Comparison of ENCODE assay signal across 8 cellular contexts in the genomic region with DNA sequence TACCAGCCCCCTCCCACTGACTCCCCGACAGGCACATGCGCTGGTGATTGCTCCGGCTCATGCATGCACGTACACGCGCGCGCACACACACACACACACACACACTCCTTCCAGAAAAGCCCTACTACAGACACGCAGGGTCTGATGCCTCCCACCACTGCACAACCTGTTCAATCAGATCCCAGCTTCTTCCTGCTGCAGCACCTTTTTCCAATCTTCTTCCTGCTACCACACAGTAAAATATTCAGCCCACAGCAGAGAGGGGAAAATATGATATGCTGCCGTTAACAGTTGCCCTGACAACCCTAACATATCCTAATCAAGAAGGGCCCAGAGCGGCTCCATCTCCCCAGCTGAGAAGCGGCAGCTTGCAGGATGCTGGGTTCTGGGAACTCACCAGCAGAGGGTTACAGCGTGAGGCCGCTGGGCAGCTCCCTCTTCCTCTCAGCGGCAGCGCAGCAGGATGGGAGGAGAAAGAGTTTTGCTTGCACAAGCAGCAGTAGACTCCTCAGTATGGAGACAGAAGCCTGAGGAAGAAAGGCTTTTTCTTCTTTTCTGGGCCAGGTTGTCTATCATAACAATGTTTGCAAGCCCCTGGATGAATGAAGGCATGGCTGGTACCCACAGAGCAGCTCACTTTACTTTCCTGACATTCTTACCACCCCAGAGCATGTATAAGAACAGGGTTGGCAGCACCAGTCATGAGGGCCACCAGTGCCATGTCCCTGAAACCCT. TPM values are rescaled to one million over a fixed set of nuclear protein-coding genes. Genes with fewer than 3 reads are reported as not detected.
DNase-seq lines count a peak whose midpoint lies in the region; ATAC-seq, FAIRE-seq and TF ChIP-seq lines count a peak whose summit lies in the region.

No MANE protein-coding gene starts in this region.

- intact Hi-C loops in endothelial cell of umbilical vein (cut with micrococcal nuclease), result no loop called here
- intact Hi-C loops in thyroid gland (cut with DNase I), result no loop called here

- no peaks in the 10 kb centered on the region for H3K9me1 ChIP-seq in endothelial cell of umbilical vein (replicated peaks; ENCODE audit: control insufficient read depth, extremely low read depth, insufficient read depth, low read length)

- H3K27me3 ChIP-seq in endothelial cell of umbilical vein (ENCODE audit: control insufficient read depth in 2 of 2, insufficient read depth in 2 of 2, low read length in 2 of 2) (peaks cover 7 to 14% of the 10 kb centered on the region in 2 experiments), thyroid gland (no peaks in the 10 kb centered on the region)

- no peak overlapping the region for H3K9ac ChIP-seq in endothelial cell of umbilical vein (replicated peaks; ENCODE audit: extremely low read depth, insufficient read depth, low read length)

- POLR2A ChIA-PET in WTC11 (lab: Charles Lee) (interaction anchor here (1.4 to 1.8 kb wide), 2 partner anchors 24 to 236 kb away, joined by 3 to 8 read pairs; partner anchors contain the start of genes BCLAF1 and MAP7), endothelial cell of umbilical vein (lab: Charles Lee) (no interaction called here)

- DNase-seq in D341Med (ENCODE audit: low spot score) (peak; percentile 48), KBM-7 (peak; percentile 85), WTC11 (ENCODE audit: low spot score) (peak; percentile 72), endothelial cell of umbilical vein (ENCODE audit: low read depth, low spot score) (peak; percentile 29), midbrain (lab: John Stamatoyannopoulos, UW) (peak; percentile 84), thyroid gland (peak; percentile 51 to 58), HTR-8/SVneo (ENCODE audit: insufficient read length, low spot score) (no peak), NCI-H226 (no peak)

- H3K4me2 ChIP-seq in endothelial cell of umbilical vein (ENCODE audit: insufficient read depth, low read length), result no peak overlapping the region

- H2AFZ ChIP-seq in endothelial cell of umbilical vein (ENCODE audit: low read depth, low read length), result no peak overlapping the region

- no peaks in the 10 kb centered on the region for H3K79me2 ChIP-seq in endothelial cell of umbilical vein (ENCODE audit: control insufficient read depth, insufficient read depth, low read length)

- CTCF ChIA-PET in WTC11 (lab: Charles Lee), result interaction anchor here (0.6 to 4.9 kb wide), 19 partner anchors 8 to 401 kb away, joined by 3 to 70 read pairs (median 4); partner anchors contain the start of gene MAP7
- CTCF ChIA-PET in endothelial cell of umbilical vein (lab: Charles Lee), result interaction anchor here (0.6 to 2.4 kb wide), 9 partner anchors 15 to 487 kb away, joined by 3 to 9 read pairs (median 3); partner anchors contain the start of genes MAP3K5 and MAP7

- peak overlapping the region; percentile 42; the same call in 1 of the 2 replicates for H3K27ac Mint-ChIP-seq in WTC11

- no peaks in the 10 kb centered on the region for H3K9me3 Mint-ChIP-seq in WTC11

- H3K9me3 ChIP-seq in endothelial cell of umbilical vein (replicated peaks; ENCODE audit: control insufficient read depth, insufficient read depth, low read length) (no peaks in the 10 kb centered on the region), thyroid gland (no peaks in the 10 kb centered on the region)

- peaks cover 60% of the 10 kb centered on the region for H3K4me1 Mint-ChIP-seq in WTC11

- no TSS peak for BruUV-seq in endothelial cell of umbilical vein (replicated peaks; lab: Mats Ljungman, UMichigan)

- H3K4me1 ChIP-seq in endothelial cell of umbilical vein (ENCODE audit: control insufficient read depth, extremely low read depth, insufficient read depth, low read length), result no peaks in the 10 kb centered on the region
- H3K4me1 ChIP-seq in thyroid gland, result peaks cover 25 to 26% of the 10 kb centered on the region in 2 donors

- in situ Hi-C loops in KBM-7 (cut with MboI; ENCODE audit: low pct_unique_long_range_greater_than_20kb, low sequenced_read_pairs), result no loop called here

- H3K27me3 Mint-ChIP-seq in WTC11 (ENCODE audit: low read depth), result no peaks in the 10 kb centered on the region

- H3K4me3 ChIP-seq in endothelial cell of umbilical vein (replicated peaks in 1 of 3; ENCODE audit: insufficient read depth in 1 of 3, low read depth in 1 of 3, low read length in 3 of 3) (no peak overlapping the region), thyroid gland (replicated peaks in 1 of 3) (no peak overlapping the region)

- no peaks in the 10 kb centered on the region for H3K36me3 ChIP-seq in endothelial cell of umbilical vein (ENCODE audit: control insufficient read depth in 2 of 2, extremely low read depth in 1 of 2, insufficient read depth in 2 of 2, low read length in 2 of 2)
- no peaks in the 10 kb centered on the region for H3K36me3 ChIP-seq in thyroid gland

- peak; percentile 92 for ATAC-seq in WTC11

- H3K36me3 Mint-ChIP-seq in WTC11, result no peaks in the 10 kb centered on the region

- dilution Hi-C loops in endothelial cell of umbilical vein (cut with MboI; ENCODE audit: extremely low pct_ligation_motif_present, low sequenced_read_pairs), result no loop called here

- H3K27ac ChIP-seq in endothelial cell of umbilical vein (ENCODE audit: insufficient read depth, low read depth, low read length) (no peak overlapping the region), thyroid gland (peak overlapping the region; percentile 15 to 64 (median 21))

- TF ChIP-seq CTCF in WTC11 (IDR thresholded peaks at IDR 0.05) (no peak), endothelial cell of umbilical vein (IDR thresholded peaks at IDR 0.05; ENCODE audit: extremely low read depth in 1 of 2, insufficient read depth in 1 of 2, low read depth in 1 of 2, low read length in 2 of 2) (peak in 1 of 2 donors; percentile 25), thyroid gland (IDR thresholded peaks at IDR 0.05) (peak in 3 of 6 experiments; percentile 29 to 40 (median 39))

- peak overlapping the region; percentile 38 for H3K4me3 Mint-ChIP-seq in WTC11

- no peak for TF ChIP-seq POLR2A in endothelial cell of umbilical vein (IDR thresholded peaks at IDR 0.05; ENCODE audit: low read depth, low read length)
- TF ChIP-seq POLR2A in thyroid gland (IDR thresholded peaks at IDR 0.05), result no peak

- H4K20me1 ChIP-seq in endothelial cell of umbilical vein (replicated peaks; ENCODE audit: control insufficient read depth, extremely low read depth, insufficient read depth, low read length), result no peaks in the 10 kb centered on the region

- 38 to 47% methylated on average over 16 of the region's 16 CpGs for WGBS in thyroid gland, 2 donors

- peak; percentile 55 for FAIRE-seq in endothelial cell of umbilical vein (lab: Jason Lieb, UNC)
- FAIRE-seq in HTR-8/SVneo (lab: Jason Lieb, UNC), result no peak

TF ChIP-seq in WTC11, 78 proteins besides CTCF, POLR2A, EP300 and RAD21:
- TF ChIP-seq TEAD1 (CRISPR knock-in tag; IDR thresholded peaks at IDR 0.05) (no peak), ZNF423 (CRISPR knock-in tag; IDR thresholded peaks at IDR 0.05) (peak; percentile 50; the same call in 1 of the 2 replicates)

TF ChIP-seq in endothelial cell of umbilical vein, 7 proteins besides CTCF, POLR2A, EP300 and RAD21:
- TF ChIP-seq, protein P1, sequence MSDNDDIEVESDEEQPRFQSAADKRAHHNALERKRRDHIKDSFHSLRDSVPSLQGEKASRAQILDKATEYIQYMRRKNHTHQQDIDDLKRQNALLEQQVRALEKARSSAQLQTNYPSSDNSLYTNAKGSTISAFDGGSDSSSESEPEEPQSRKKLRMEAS (IDR thresholded peaks at IDR 0.05; ENCODE audit: insufficient read depth, insufficient read length), result no peak
- TF ChIP-seq MYC (IDR thresholded peaks at IDR 0.05; ENCODE audit: low read depth, low read length) (no peak), POLR2AphosphoS5 (IDR thresholded peaks at IDR 0.05; ENCODE audit: insufficient read depth, low read depth, low read length) (no peak), GATA2 (IDR thresholded peaks at IDR 0.05; ENCODE audit: insufficient read depth, insufficient read length, low read depth, low read length) (no peak), EZH2 (IDR thresholded peaks at IDR 0.05; ENCODE audit: borderline replicate concordance, low read depth, low read length, severe bottlenecking) (no peak), JUN (IDR thresholded peaks at IDR 0.05; ENCODE audit: borderline replicate concordance, insufficient read depth, insufficient read length, low read depth) (no peak), FOS (IDR thresholded peaks at IDR 0.05; ENCODE audit: borderline replicate concordance, insufficient read depth, low read length) (no peak)

RNA-seq across cellular contexts. Expression of gene MAP7, which starts 23.9 kb away (rescaled TPM):
- 56.6 to 60.5 TPM (median 59.1 TPM) in 3 replicates for total RNA-seq in WTC11 (2021)
- 0.30 and 0.42 TPM in 2 replicates for total RNA-seq in endothelial cell of umbilical vein
- polyA plus RNA-seq in endothelial cell of umbilical vein, result 0.07 and 0.10 TPM in 2 replicates
- 0.08 and 0.15 TPM in 2 replicates for polyA plus RNA-seq in endothelial cell of umbilical vein (2011; cell fraction: cytosol; rRNA removed)
- polyA plus RNA-seq in endothelial cell of umbilical vein (2011; cell fraction: nucleus; rRNA removed), result 0.15 and 0.22 TPM in 2 replicates
- 0.15 and 0.19 TPM in 2 replicates for polyA plus RNA-seq in endothelial cell of umbilical vein (2012)
- 0.13 and 0.19 TPM in 2 replicates for polyA minus RNA-seq in endothelial cell of umbilical vein
- 25.4 TPM for polyA minus RNA-seq in endothelial cell of umbilical vein (2011; cell fraction: cytosol; rRNA and poly(A)+ RNA removed)
- polyA minus RNA-seq in endothelial cell of umbilical vein (2011; cell fraction: nucleus; rRNA and poly(A)+ RNA removed), result 0.19 TPM in 1 of 2 replicates, not detected in the other
- 10 to 100 TPM; 24.5 to 46.0 (median 36.0) TPM for total RNA-seq in thyroid gland

Comparison
In these comparisons a context has a peak if more than half of its experiments do, and no peak if none do; other contexts are left out.
1. DNase-seq: peak in D341Med (single experiment), KBM-7 (single experiment), WTC11 (single experiment), endothelial cell of umbilical vein (single experiment), midbrain (single experiment) and thyroid gland (2 of 2); none in HTR-8/SVneo (single experiment) and NCI-H226 (single experiment).
2. RNA of gene MAP7, which starts 23.9 kb away (total RNA-seq): 56.6 to 60.5 TPM in WTC11 and 24.5 to 46.0 TPM in thyroid gland; 0.30 to 0.42 TPM in endothelial cell of umbilical vein; every median in the first group is over 10 times any median in the second.